Comparison of ENCODE assay signal across 36 cellular contexts in the genomic region with DNA sequence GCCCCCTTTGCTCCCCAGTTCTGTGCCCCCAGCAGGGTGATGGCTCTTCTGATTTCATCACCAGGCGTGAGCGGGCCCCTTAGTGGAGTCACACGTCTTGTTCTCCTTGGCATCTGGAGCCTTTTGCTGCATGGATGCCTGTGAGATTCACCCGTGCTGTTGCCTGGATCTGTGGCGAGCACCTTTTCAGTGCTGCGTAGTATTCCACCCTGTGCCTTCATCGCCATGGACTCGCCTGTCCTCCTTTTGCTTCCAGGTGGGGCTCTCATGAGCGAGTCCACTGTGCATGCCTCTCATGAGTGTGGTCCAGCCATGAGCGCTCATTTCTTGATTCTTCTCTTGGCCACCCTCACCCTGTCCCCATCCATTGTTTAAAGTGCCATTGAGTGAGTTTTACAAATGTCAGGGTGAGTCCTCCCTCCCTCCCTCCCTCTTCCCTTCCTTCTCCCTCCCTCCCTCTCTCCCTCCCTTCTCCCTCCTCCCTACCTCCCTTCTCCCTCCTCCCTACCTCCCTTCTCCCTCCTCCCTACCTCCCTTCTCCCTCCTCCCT. TPM values are rescaled to one million over a fixed set of nuclear protein-coding genes. Genes with fewer than 3 reads are reported as not detected.
"Had no signal": no experiment of that assay in that cellular context is flagged by ENCODE, and none has a peak within 500 bp of the region (broad histone marks: within the 10 kb centered on the region; RNA-seq: fewer than 3 reads in every experiment).

No MANE protein-coding gene starts in this region.

- ATAC-seq: esophagus mucosa, gastrocnemius medialis, mucosa of descending colon, sciatic nerve had no signal

- H3K4me1 ChIP-seq: colonic mucosa, gastrocnemius medialis, stomach, thyroid gland had no signal

- H3K27ac ChIP-seq: colonic mucosa, epithelial cell of prostate, gastrocnemius medialis, ovary, stomach, thyroid gland had no signal

- H3K4me2 ChIP-seq: smooth muscle cell had no signal

- H3K9me3 ChIP-seq: colonic mucosa, gastrocnemius medialis, mucosa of descending colon, ovary, thyroid gland had no signal

- DNase-seq: central memory CD4-positive, alpha-beta T cell; colonic mucosa; effector CD8-positive, alpha-beta T cell; endodermal cell; foreskin fibroblast; gastrocnemius medialis; head of caudate nucleus; hippocampal formation; immature natural killer cell; islet precursor cell; mesenchymal stem cell; naive B cell; nephron progenitor cell; occipital lobe; ovary; stimulated activated CD4-positive, alpha-beta T cell treated with anti-CD3 and anti-CD28 coated beads, Interleukin-12 subunit alpha, Interleukin-12 subunit beta, amount 100 ng/mL, for 4 hours; stimulated activated CD4-positive, alpha-beta T cell treated with anti-CD3 and anti-CD28 coated beads, Interleukin-1b, Interleukin-23, amount 100 ng/mL, for 48 hours; stimulated activated CD4-positive, alpha-beta T cell treated with anti-CD3 and anti-CD28 coated beads, Interleukin-4, amount 100 ng/mL, for 1 hour; stimulated activated CD8-positive, alpha-beta memory T cell treated with anti-CD3 and anti-CD28 coated beads, Interleukin-4, amount 100 ng/mL, for 48 hours; stimulated activated naive CD4-positive, alpha-beta T cell; stomach; thyroid gland; trophoblast cell had no signal

- H3K27me3 ChIP-seq: colonic mucosa, ovary, thyroid gland had no signal

- H3K4me3 ChIP-seq: colonic mucosa, gastrocnemius medialis, mucosa of descending colon, ovary, smooth muscle cell, stomach, thyroid gland had no signal

- H3K36me3 ChIP-seq: colonic mucosa, gastrocnemius medialis, ovary, stomach, thyroid gland had no signal

RNA-seq across cellular contexts. Expression of gene UNCX, which starts 44.0 kb away (rescaled TPM):
- total RNA-seq: colonic mucosa, esophagus mucosa, gastrocnemius medialis, glomerular endothelial cell, liver, lung microvascular endothelial cell, mesothelial cell of epicardium, mucosa of descending colon, occipital lobe, ovary, pulmonary artery endothelial cell, sciatic nerve, smooth muscle cell, stomach, subcutaneous adipose tissue, temporal lobe, thyroid gland, ureter had no signal
- polyA plus RNA-seq: immature natural killer cell, liver, ovary, smooth muscle cell, stomach had no signal
